In the genomic region with DNA sequence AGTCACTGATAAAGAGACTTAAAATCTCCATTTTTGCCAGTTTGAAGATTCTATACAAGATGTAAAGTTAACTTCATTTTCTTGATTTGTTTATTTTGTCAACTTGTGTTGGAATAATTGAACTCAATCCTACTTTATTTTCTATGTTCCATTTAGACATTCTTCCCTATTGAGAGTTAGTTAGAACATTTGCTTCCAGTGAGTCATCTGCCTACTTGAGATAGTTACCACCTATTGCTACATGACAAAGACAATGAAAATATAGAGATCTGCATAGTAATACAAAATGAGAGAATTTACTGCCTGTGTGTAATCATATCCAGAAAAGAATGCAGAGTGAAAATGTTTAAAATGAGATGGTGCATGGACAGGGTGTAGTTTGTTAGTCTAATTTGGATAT, we compare ENCODE assay signal across 18 cellular contexts.
A peak's percentile ranks its signal among the peaks of the same experiment; 100 is the strongest.
DNase-seq lines count a peak whose midpoint lies in the region; ATAC-seq and TF ChIP-seq lines count a peak whose summit lies in the region.
"Had no signal": no experiment of that assay in that cellular context is flagged by ENCODE, and none has a peak within 500 bp of the region (broad histone marks: within the 10 kb centered on the region; RNA-seq: fewer than 3 reads in every experiment).

No MANE protein-coding gene starts in this region.

- TF ChIP-seq CTCF in RWPE1 (conservative IDR thresholded peaks at IDR 0.05; ENCODE audit: low read depth) (no peak), endodermal cell (conservative IDR thresholded peaks at IDR 0.05) (no peak)

- POLR2A ChIA-PET in RWPE1 (lab: Yijun Ruan, JAX; ENCODE audit: low non-redundant PET), result no interaction called here

- peak; percentile 62 for DNase-seq in RWPE1 (ENCODE audit: low spot score)
- DNase-seq in endodermal cell, result no peak
- DNase-seq in kidney glomerular epithelial cell (lab: John Stamatoyannopoulos, UW), result peak; percentile 83
- DNase-seq in stimulated activated effector memory CD8-positive, alpha-beta T cell treated with anti-CD3 and anti-CD28 coated beads, Interleukin-12 subunit alpha, Interleukin-12 subunit beta, amount 100 ng/mL, for 72 hours (ENCODE audit: low spot score in 2 of 2), result no peak
- DNase-seq: activated effector memory CD4-positive, alpha-beta T cell treated with Interleukin-2 at 50 U/mL for 16 hours; CD4-positive, alpha-beta memory T cell; KG1; lower lobe of right lung; NCI-H1417; SIG-M5; stimulated activated CD4-positive, alpha-beta T cell treated with anti-CD3 and anti-CD28 coated beads, Interleukin-15, amount 100 ng/mL, for 24 hours; stimulated activated naive CD8-positive, alpha-beta T cell treated with anti-CD3 and anti-CD28 coated beads, Interleukin-15, amount 100 ng/mL, for 72 hours had no signal

- CTCF ChIA-PET in RWPE1 (lab: Yijun Ruan, JAX), result no interaction called here

- H3K9me3 Mint-ChIP-seq in endodermal cell, result peaks cover 5% of the 10 kb centered on the region
- peaks cover 6% of the 10 kb centered on the region for H3K9me3 Mint-ChIP-seq in stimulated activated effector memory CD8-positive, alpha-beta T cell treated with anti-CD3 and anti-CD28 coated beads, Interleukin-12 subunit alpha, Interleukin-12 subunit beta, amount 100 ng/mL, for 72 hours

- H3K36me3 Mint-ChIP-seq in endodermal cell (ENCODE audit: low read depth), result peaks cover 2% of the 10 kb centered on the region
- no peaks in the 10 kb centered on the region for H3K36me3 Mint-ChIP-seq in stimulated activated effector memory CD8-positive, alpha-beta T cell treated with anti-CD3 and anti-CD28 coated beads, Interleukin-12 subunit alpha, Interleukin-12 subunit beta, amount 100 ng/mL, for 72 hours
- H3K36me3 Mint-ChIP-seq: CD4-positive, alpha-beta memory T cell had no signal

- peaks cover 8% of the 10 kb centered on the region for H3K4me1 Mint-ChIP-seq in endodermal cell
- no peaks in the 10 kb centered on the region for H3K4me1 Mint-ChIP-seq in stimulated activated effector memory CD8-positive, alpha-beta T cell treated with anti-CD3 and anti-CD28 coated beads, Interleukin-12 subunit alpha, Interleukin-12 subunit beta, amount 100 ng/mL, for 72 hours
- H3K4me1 Mint-ChIP-seq: CD4-positive, alpha-beta memory T cell; stimulated activated naive CD8-positive, alpha-beta T cell treated with anti-CD3 and anti-CD28 coated beads, Interleukin-15, amount 100 ng/mL, for 72 hours had no signal

- H3K27ac Mint-ChIP-seq in endodermal cell, result peak overlapping the region; percentile 8
- no peak overlapping the region for H3K27ac Mint-ChIP-seq in stimulated activated effector memory CD8-positive, alpha-beta T cell treated with anti-CD3 and anti-CD28 coated beads, Interleukin-12 subunit alpha, Interleukin-12 subunit beta, amount 100 ng/mL, for 72 hours
- H3K27ac Mint-ChIP-seq: CD4-positive, alpha-beta memory T cell; natural killer cell treated with Interleukin-12 subunit alpha and Interleukin-12 subunit beta and Interleukin-15 and Interleukin-18, amount 100 ng/mL, for 72 hours; stimulated activated naive CD8-positive, alpha-beta T cell treated with anti-CD3 and anti-CD28 coated beads, Interleukin-15, amount 100 ng/mL, for 72 hours had no signal

- H3K4me1 ChIP-seq in ACC112 (ENCODE audit: control insufficient read depth, insufficient read depth, low read length, unreplicated experiment), result peaks cover 32% of the 10 kb centered on the region
- H3K4me1 ChIP-seq in endodermal cell (ENCODE audit: control insufficient read depth, insufficient read depth, low read length), result no peaks in the 10 kb centered on the region
- H3K4me1 ChIP-seq: foreskin keratinocyte, lower lobe of right lung had no signal

- no peaks in the 10 kb centered on the region for H3K9me3 ChIP-seq in endodermal cell (ENCODE audit: control insufficient read depth, low read length)

- no peak overlapping the region for H3K4me3 Mint-ChIP-seq in endodermal cell
- H3K4me3 Mint-ChIP-seq in stimulated activated effector memory CD8-positive, alpha-beta T cell treated with anti-CD3 and anti-CD28 coated beads, Interleukin-12 subunit alpha, Interleukin-12 subunit beta, amount 100 ng/mL, for 72 hours, result no peak overlapping the region
- H3K4me3 Mint-ChIP-seq: CD4-positive, alpha-beta memory T cell; natural killer cell treated with Interleukin-12 subunit alpha and Interleukin-12 subunit beta and Interleukin-15 and Interleukin-18, amount 100 ng/mL, for 72 hours; stimulated activated naive CD8-positive, alpha-beta T cell treated with anti-CD3 and anti-CD28 coated beads, Interleukin-15, amount 100 ng/mL, for 72 hours had no signal

- ATAC-seq in stimulated activated effector memory CD8-positive, alpha-beta T cell treated with anti-CD3 and anti-CD28 coated beads, Interleukin-12 subunit alpha, Interleukin-12 subunit beta, amount 100 ng/mL, for 72 hours, result no peak
- ATAC-seq in GM21786 (IDR thresholded peaks at IDR 0.05; ENCODE audit: unreplicated experiment) (no peak), HG03039 (IDR thresholded peaks at IDR 0.05; ENCODE audit: unreplicated experiment) (no peak), HG02623 (IDR thresholded peaks at IDR 0.05; ENCODE audit: unreplicated experiment) (no peak)
- ATAC-seq: foreskin keratinocyte; lower lobe of right lung; natural killer cell treated with Interleukin-12 subunit alpha and Interleukin-12 subunit beta and Interleukin-15 and Interleukin-18, amount 100 ng/mL, for 72 hours; stimulated activated naive CD8-positive, alpha-beta T cell treated with anti-CD3 and anti-CD28 coated beads, Interleukin-15, amount 100 ng/mL, for 72 hours had no signal

- H3K9ac ChIP-seq in endodermal cell (ENCODE audit: extremely low read depth, low read length, poor library complexity, severe bottlenecking), result no peak overlapping the region

- H3K27me3 ChIP-seq in ACC112 (ENCODE audit: insufficient read depth, low read length) (no peaks in the 10 kb centered on the region), endodermal cell (ENCODE audit: control insufficient read depth, insufficient read depth, low read length, poor library complexity, severe bottlenecking) (no peaks in the 10 kb centered on the region)
- H3K27me3 ChIP-seq: foreskin keratinocyte had no signal

- no peaks in the 10 kb centered on the region for H3K79me2 ChIP-seq in ACC112 (ENCODE audit: control insufficient read depth, insufficient read depth, low read length, unreplicated experiment)

- H3K36me3 ChIP-seq in ACC112 (ENCODE audit: insufficient read depth, low read length), result no peaks in the 10 kb centered on the region
- H3K36me3 ChIP-seq in endodermal cell (ENCODE audit: control insufficient read depth, insufficient read depth, low read length), result no peaks in the 10 kb centered on the region
- H3K36me3 ChIP-seq: lower lobe of right lung had no signal

- H3K4me3 ChIP-seq in ACC112 (ENCODE audit: low read depth, low read length), result peak overlapping the region; percentile 47; the same call in 1 of the 2 replicates
- H3K4me3 ChIP-seq in endodermal cell (ENCODE audit: low read length), result no peak overlapping the region
- H3K4me3 ChIP-seq: lower lobe of right lung had no signal

- H3K27ac ChIP-seq in ACC112 (ENCODE audit: low read depth, low read length) (peak overlapping the region; percentile 89), RWPE1 (no peak overlapping the region), endodermal cell (ENCODE audit: low read depth, low read length) (no peak overlapping the region)
- H3K27ac ChIP-seq: foreskin keratinocyte, lower lobe of right lung had no signal

- no peaks in the 10 kb centered on the region for H3K27me3 Mint-ChIP-seq in endodermal cell (ENCODE audit: insufficient read depth)
- H3K27me3 Mint-ChIP-seq: CD4-positive, alpha-beta memory T cell; natural killer cell treated with Interleukin-12 subunit alpha and Interleukin-12 subunit beta and Interleukin-15 and Interleukin-18, amount 100 ng/mL, for 72 hours; stimulated activated naive CD8-positive, alpha-beta T cell treated with anti-CD3 and anti-CD28 coated beads, Interleukin-15, amount 100 ng/mL, for 72 hours had no signal

- peak overlapping the region; percentile 62 for H2AFZ ChIP-seq in ACC112 (ENCODE audit: low read length, unreplicated experiment)

Comparison
In these comparisons a context has a peak if more than half of its experiments do, and no peak if none do; other contexts are left out.
1. DNase-seq: peak in RWPE1 (single experiment) and kidney glomerular epithelial cell (single experiment); none in endodermal cell (single experiment) and stimulated activated effector memory CD8-positive, alpha-beta T cell treated with anti-CD3 and anti-CD28 coated beads, Interleukin-12 subunit alpha, Interleukin-12 subunit beta, amount 100 ng/mL, for 72 hours (0 of 2).